ENCODE assay signal across 13 cellular contexts in genomic region chr9:136541709-136542108, GRCh38. TPM values are rescaled to one million over a fixed set of nuclear protein-coding genes. Genes with fewer than 3 reads are reported as not detected.
DNase-seq lines count a peak whose midpoint lies in the region; ATAC-seq, FAIRE-seq and TF ChIP-seq lines count a peak whose summit lies in the region.
"Had no signal": no experiment of that assay in that cellular context is flagged by ENCODE, and none has a peak within 500 bp of the region (broad histone marks: within the 10 kb centered on the region; RNA-seq: fewer than 3 reads in every experiment).

No MANE protein-coding gene starts in this region.

- TF ChIP-seq RAD21 in H1 (IDR thresholded peaks at IDR 0.05 in 1 of 2, conservative IDR thresholded peaks at IDR 0.05 in 1 of 2; ENCODE audit: low read depth in 2 of 2, low read length in 2 of 2): no peak; a peak in 1 of 4 replicates

- H3K36me3 ChIP-seq in HEK293 (ENCODE audit: control insufficient read depth in 2 of 2, insufficient read depth in 1 of 2, low read length in 2 of 2) (peaks cover 0 to 20% of the 10 kb centered on the region in 2 experiments; a peak in 1 of 3 replicates), H1 (ENCODE audit: control insufficient read depth in 2 of 4, insufficient read depth in 4 of 4, low read length in 3 of 4) (peaks cover 0 to 6% (median 4%) of the 10 kb centered on the region in 4 experiments; a peak in 4 of 8 replicates)
- H3K36me3 ChIP-seq: breast epithelium had no signal

- H3K4me2 ChIP-seq in H1 (ENCODE audit: insufficient read depth in 1 of 2, low read depth in 2 of 2, low read length in 2 of 2): no peak overlapping the region

- peaks cover 6% of the 10 kb centered on the region; the same call in 1 of the 2 replicates for H3K23me2 ChIP-seq in H1 (ENCODE audit: low read depth, low read length)

- no peak overlapping the region for H2BK15ac ChIP-seq in H1 (ENCODE audit: low read length)

- TF ChIP-seq POLR2A in H1 (IDR thresholded peaks at IDR 0.05; ENCODE audit: control extremely low read depth in 1 of 2, low read depth in 2 of 2, low read length in 2 of 2): no peak

- no peak for TF ChIP-seq EP300 in H1 (IDR thresholded peaks at IDR 0.05; ENCODE audit: borderline replicate concordance in 1 of 2, low read depth in 2 of 2, low read length in 2 of 2)

- no peak overlapping the region for H2BK120ac ChIP-seq in H1 (replicated peaks; ENCODE audit: low read depth, low read length)

- H3K56ac ChIP-seq in H1 (replicated peaks; ENCODE audit: insufficient read length, low read depth, low read length): no peak overlapping the region

- H4K5ac ChIP-seq in H1 (ENCODE audit: insufficient read length, low read depth, low read length): no peak overlapping the region

- H3K27me3 ChIP-seq in H1 (replicated peaks in 1 of 4; ENCODE audit: control insufficient read depth in 3 of 4, extremely low read depth in 1 of 4, insufficient read depth in 3 of 4, low read length in 3 of 4): no peaks in the 10 kb centered on the region
- H3K27me3 ChIP-seq: breast epithelium had no signal

- WGBS in H1 (ENCODE audit: extremely low coverage in 1 of 2, insufficient coverage in 1 of 2, insufficient read length in 1 of 2, insufficient replicate concordance in 2 of 2, low coverage in 1 of 2, low lambda C conversion rate in 2 of 2, missing lambda C conversion rate in 1 of 2), 2 experiments: 92% methylated on average over 15 of the region's 16 CpGs; no CpG with 5 or more reads in 1 of the 2 experiments

- peaks cover 35% of the 10 kb centered on the region for H3K79me1 ChIP-seq in H1 (ENCODE audit: low read depth, low read length)

- no peak overlapping the region for H2BK5ac ChIP-seq in H1 (ENCODE audit: low read depth, low read length)

- H3K23ac ChIP-seq in H1 (ENCODE audit: insufficient read length): no peak overlapping the region

- H4K8ac ChIP-seq in H1 (ENCODE audit: extremely low read depth, insufficient read depth, low read length): 0 out of 2 replicates have a peak overlapping the region, but pooled peaks have one; percentile 53

- TF ChIP-seq CTCF in HEK293 (tag by site-specific recombination; IDR thresholded peaks at IDR 0.05) (no peak), H1 (IDR thresholded peaks at IDR 0.05; ENCODE audit: control extremely low read depth in 1 of 3, insufficient read depth in 1 of 3, low read depth in 1 of 3, low read length in 3 of 3) (no peak)

- H3K9me3 ChIP-seq in HEK293 (ENCODE audit: control insufficient read depth, insufficient read depth, low read depth, low read length) (no peaks in the 10 kb centered on the region), H1 (ENCODE audit: insufficient read depth in 2 of 2, low read depth in 1 of 2, low read length in 1 of 2) (no peaks in the 10 kb centered on the region)
- H3K9me3 ChIP-seq: breast epithelium had no signal

- ATAC-seq in HG02970 (IDR thresholded peaks at IDR 0.05; ENCODE audit: low FRiP score, unreplicated experiment): no peak
- ATAC-seq in GM19467 (IDR thresholded peaks at IDR 0.05; ENCODE audit: unreplicated experiment): no peak
- ATAC-seq: stimulated activated memory B cell treated with anti-CD40 and anti-IgM and Interleukin-4, amounts not matched to agents 10 μg/mL and 1 μg/mL and 100 μg/mL, for 72 hours had no signal

- H3K79me2 ChIP-seq in H1 (ENCODE audit: control insufficient read depth in 1 of 2, insufficient read depth in 2 of 2, low read length in 2 of 2): peaks cover 9 to 78% of the 10 kb centered on the region in 2 experiments; a peak in 3 of 4 replicates

- no peak overlapping the region for H3K18ac ChIP-seq in H1 (ENCODE audit: extremely low read depth, low read length)

- no peak overlapping the region for H3K14ac ChIP-seq in H1 (ENCODE audit: insufficient read length)

- H4K91ac ChIP-seq in H1 (replicated peaks; ENCODE audit: insufficient read length, low read length): no peak overlapping the region

- no peak overlapping the region for H3K4ac ChIP-seq in H1 (replicated peaks; ENCODE audit: insufficient read length, low read depth, low read length)

- CTCF ChIA-PET in HEK293 (lab: Yijun Ruan, JAX) (interaction anchor here (1.0 kb wide), 1 partner anchor 57 kb away, joined by 4 read pairs; no protein-coding TSS in a partner anchor), H1 (lab: Charles Lee; ENCODE audit: partially characterized antibody) (interaction anchor here (0.6 to 6.2 kb wide), 10 partner anchors 8 to 130 kb away, joined by 3 to 72 read pairs (median 4); no protein-coding TSS in a partner anchor)

- no peak overlapping the region for H2BK12ac ChIP-seq in H1 (ENCODE audit: low read depth, low read length)

- no peak overlapping the region for H2BK20ac ChIP-seq in H1 (ENCODE audit: low read length)

- H3K4me1 ChIP-seq in HEK293 (ENCODE audit: control insufficient read depth, insufficient read depth, low read length): peaks cover 3% of the 10 kb centered on the region; the same call in 1 of the 2 replicates
- H3K4me1 ChIP-seq in H1 (replicated peaks in 1 of 4; ENCODE audit: control insufficient read depth in 3 of 4, insufficient read depth in 4 of 4, low read length in 3 of 4): peaks cover 0 to 14% (median 8%) of the 10 kb centered on the region in 4 experiments; a peak in 5 of 7 replicates

- FAIRE-seq in H1 (lab: Jason Lieb, UNC): no peak

- peak; percentile 71 for DNase-seq in Ammon's horn (ENCODE audit: low spot score)
- no peak for DNase-seq in H1 (ENCODE audit: low read depth in 1 of 2, low spot score in 2 of 2)
- peak in 35 of 56 donors; percentile 28 to 77 (median 49) for DNase-seq in nucleus accumbens (lab: John Stamatoyannopoulos, UW)
- DNase-seq in SW480 (ENCODE audit: low spot score): no peak
- no peak for DNase-seq in NCI-H2171 (lab: John Stamatoyannopoulos, UW)
- DNase-seq: HCEC 1CT; mesendoderm; stimulated activated CD4-positive, alpha-beta T cell treated with anti-CD3 and anti-CD28 coated beads, Interleukin-2, amount 100 ng/mL, for 48 hours had no signal

- no peak overlapping the region for H2AFZ ChIP-seq in H1 (ENCODE audit: low read length)

- H4K20me1 ChIP-seq in H1 (replicated peaks in 1 of 2; ENCODE audit: control insufficient read depth in 1 of 2, insufficient read depth in 2 of 2, low read length in 2 of 2): peaks cover 37 to 51% of the 10 kb centered on the region in 2 experiments

- H2AK5ac ChIP-seq in H1 (ENCODE audit: low read depth, low read length): no peak overlapping the region

- H3K27ac ChIP-seq in HEK293 (ENCODE audit: extremely low read depth, low read depth, low read length): no peak overlapping the region
- no peak overlapping the region for H3K27ac ChIP-seq in H1 (ENCODE audit: low read depth, low read length)

- H3K9ac ChIP-seq in H1 (replicated peaks in 1 of 4; ENCODE audit: extremely low read depth in 1 of 4, low read depth in 3 of 4, low read length in 3 of 4): no peak overlapping the region

- H3K4me3 ChIP-seq in HEK293 (ENCODE audit: low read depth, low read length): no peak overlapping the region
- no peak overlapping the region for H3K4me3 ChIP-seq in H1 (ENCODE audit: extremely low read depth in 1 of 4, insufficient read depth in 2 of 4, low read depth in 3 of 4, low read length in 4 of 4)
- H3K4me3 ChIP-seq: breast epithelium had no signal

- POLR2A ChIA-PET in HEK293 (lab: Yijun Ruan, JAX): no interaction called here
- POLR2A ChIA-PET in H1 (lab: Charles Lee; ENCODE audit: partially characterized antibody): interaction anchor here (0.7 to 2.0 kb wide), 3 partner anchors 10 to 36 kb away, joined by 3 to 6 read pairs (median 4); no protein-coding TSS in a partner anchor

TF ChIP-seq in HEK293, 187 proteins besides CTCF, POLR2A, EP300 and RAD21:
- 0 out of 2 replicates have a peak, but pooled peaks have one; percentile 0 for TF ChIP-seq ZIC2 (tag by site-specific recombination; IDR thresholded peaks at IDR 0.05)
- no peak for TF ChIP-seq IKZF3 (tag by site-specific recombination; IDR thresholded peaks at IDR 0.05)

TF ChIP-seq in H1, 55 proteins besides CTCF, POLR2A, EP300 and RAD21:
- TF ChIP-seq CREB1 (IDR thresholded peaks at IDR 0.05): no peak
- TF ChIP-seq SIX5 (IDR thresholded peaks at IDR 0.05; ENCODE audit: low read depth, low read length): no peak
- no peak for TF ChIP-seq JUND (IDR thresholded peaks at IDR 0.05; ENCODE audit: low read length)
- no peak for TF ChIP-seq ASH2L (IDR thresholded peaks at IDR 0.05; ENCODE audit: low read length)
- TF ChIP-seq BRCA1 (IDR thresholded peaks at IDR 0.05; ENCODE audit: low read depth, low read length): no peak
- no peak for TF ChIP-seq SP1 (IDR thresholded peaks at IDR 0.05; ENCODE audit: low read depth, low read length)
- no peak for TF ChIP-seq TEAD4 (IDR thresholded peaks at IDR 0.05; ENCODE audit: low read depth, low read length)
- TF ChIP-seq GABPA (IDR thresholded peaks at IDR 0.05; ENCODE audit: borderline replicate concordance, insufficient read depth, low read length): no peak
- no peak for TF ChIP-seq NANOG (IDR thresholded peaks at IDR 0.05; ENCODE audit: insufficient read depth, low read depth, low read length, poor library complexity, severe bottlenecking)

RNA-seq across cellular contexts. Expression of gene NOTCH1, which starts 4.1 kb away (rescaled TPM):
- 55.6 and 60.9 TPM in 2 replicates for total RNA-seq in H1 (2021; fragmentation: NEBNext Ultra II Directional; extraction: Animal tissue kit (Norgen Biotek cat#: 25700))
- 6.9 and 19.9 TPM in 2 replicates for polyA plus RNA-seq in H1 (2011; rRNA removed)
- polyA plus RNA-seq in H1 (2011; cell fraction: cytosol; rRNA removed): 7.3 TPM
- 41.0 TPM for polyA plus RNA-seq in H1 (2011; cell fraction: nucleus; rRNA removed)
- 17.4 to 31.4 TPM (median 28.7 TPM) in 4 replicates for polyA plus RNA-seq in H1 (2012, experiment 1 of 2)
- 20.1 TPM for polyA plus RNA-seq in H1 (2012, experiment 2 of 2)
- polyA plus RNA-seq in H1 (2013, experiment 1 of 2): 33.5 TPM
- polyA plus RNA-seq in H1 (2013, experiment 2 of 2): 26.3 TPM
- polyA minus RNA-seq in H1 (2011; rRNA and poly(A)+ RNA removed): 12.2 and 13.8 TPM in 2 replicates
- 58.8 TPM for polyA minus RNA-seq in H1 (2011; cell fraction: cytosol; rRNA and poly(A)+ RNA removed)
- 41.9 TPM for polyA minus RNA-seq in H1 (2011; cell fraction: nucleus; rRNA and poly(A)+ RNA removed)

RNA-seq across cellular contexts. Expression of gene SEC16A, which starts 58.9 kb away (rescaled TPM):
- total RNA-seq in H1 (2021; fragmentation: NEBNext Ultra II Directional; extraction: Animal tissue kit (Norgen Biotek cat#: 25700)): 47.1 and 49.0 TPM in 2 replicates
- polyA plus RNA-seq in H1 (2011; rRNA removed): 21.6 and 25.1 TPM in 2 replicates
- polyA plus RNA-seq in H1 (2011; cell fraction: cytosol; rRNA removed): 14.2 TPM
- polyA plus RNA-seq in H1 (2011; cell fraction: nucleus; rRNA removed): 48.6 TPM
- 37.5 to 42.3 TPM (median 39.5 TPM) in 4 replicates for polyA plus RNA-seq in H1 (2012, experiment 1 of 2)
- polyA plus RNA-seq in H1 (2012, experiment 2 of 2): 38.1 TPM
- polyA plus RNA-seq in H1 (2013, experiment 1 of 2): 26.8 TPM
- polyA plus RNA-seq in H1 (2013, experiment 2 of 2): 24.9 TPM
- polyA minus RNA-seq in H1 (2011; rRNA and poly(A)+ RNA removed): 20.7 and 22.0 TPM in 2 replicates
- 27.2 TPM for polyA minus RNA-seq in H1 (2011; cell fraction: cytosol; rRNA and poly(A)+ RNA removed)
- polyA minus RNA-seq in H1 (2011; cell fraction: nucleus; rRNA and poly(A)+ RNA removed): 24.2 TPM

Comparison
In these comparisons a context has a peak if more than half of its experiments do, and no peak if none do; other contexts are left out.
1. DNase-seq: peak in Ammon's horn (single experiment) and nucleus accumbens (35 of 56); none in H1 (0 of 2), SW480 (single experiment) and NCI-H2171 (single experiment).